In genomic region chr10:133608855-133609254, GRCh38 we compare ENCODE assay signal across 9 cellular contexts. TPM values are rescaled to one million over a fixed set of nuclear protein-coding genes. Genes with fewer than 3 reads are reported as not detected.
DNase-seq lines count a peak whose midpoint lies in the region; ATAC-seq and TF ChIP-seq lines count a peak whose summit lies in the region.
"Had no signal": no experiment of that assay in that cellular context is flagged by ENCODE, and none has a peak within 500 bp of the region (broad histone marks: within the 10 kb centered on the region; RNA-seq: fewer than 3 reads in every experiment).

No MANE protein-coding gene starts in this region.

- no peak overlapping the region for H3K9ac ChIP-seq in neural progenitor cell

- H2AFZ ChIP-seq in neural progenitor cell (replicated peaks), result no peak overlapping the region

- in situ Hi-C loops in astrocyte of the spinal cord (cut with HindIII; ENCODE audit: low sequenced_read_pairs), result no loop called here

- no peak for ATAC-seq in GM19455 (IDR thresholded peaks at IDR 0.05; ENCODE audit: unreplicated experiment)
- no peak for ATAC-seq in GM21390 (IDR thresholded peaks at IDR 0.05; ENCODE audit: unreplicated experiment)
- ATAC-seq in HG02763 (IDR thresholded peaks at IDR 0.05; ENCODE audit: unreplicated experiment), result no peak

- H3K4me2 ChIP-seq in neural progenitor cell, result no peak overlapping the region

- no peak overlapping the region for H3K27ac Mint-ChIP-seq in neural progenitor cell

- no peaks in the 10 kb centered on the region for H3K4me1 Mint-ChIP-seq in neural progenitor cell
- H3K4me1 Mint-ChIP-seq: activated naive CD4-positive, alpha-beta T cell treated with anti-CD3 and anti-CD28 coated beads, Interleukin-2, amount 50 U/mL, for 24 hours had no signal

- peaks cover 18% of the 10 kb centered on the region for H3K9me3 Mint-ChIP-seq in neural progenitor cell

- H4K20me1 ChIP-seq in neural progenitor cell (ENCODE audit: low read depth), result no peaks in the 10 kb centered on the region

- H3K27ac ChIP-seq in neural progenitor cell, result no peak overlapping the region

- H3K4me3 ChIP-seq in astrocyte of the spinal cord (ENCODE audit: low read depth, low read length) (no peak overlapping the region), neural progenitor cell (no peak overlapping the region)

- no peaks in the 10 kb centered on the region for H3K4me1 ChIP-seq in neural progenitor cell

- H3K79me2 ChIP-seq in neural progenitor cell (ENCODE audit: low read depth), result no peaks in the 10 kb centered on the region

- H3F3A ChIP-seq in neural progenitor cell (ENCODE audit: low read depth), result no peaks in the 10 kb centered on the region

- H3K27me3 Mint-ChIP-seq in neural progenitor cell (ENCODE audit: insufficient read depth, low read depth), result peaks cover 6% of the 10 kb centered on the region

- no peaks in the 10 kb centered on the region for H3K27me3 ChIP-seq in neural progenitor cell

- no peak overlapping the region for H3K4me3 Mint-ChIP-seq in neural progenitor cell
- H3K4me3 Mint-ChIP-seq: activated naive CD4-positive, alpha-beta T cell treated with anti-CD3 and anti-CD28 coated beads, Interleukin-2, amount 50 U/mL, for 24 hours had no signal

- DNase-seq in DMS53 treated with DMSO at 0.1 percent for 48 hours (lab: John Stamatoyannopoulos, UW; ENCODE audit: unreplicated experiment) (peak; percentile 77), KG1 (lab: John Stamatoyannopoulos, UW) (peak; percentile 25), astrocyte of the spinal cord (ENCODE audit: low read depth, low spot score) (no peak), neural progenitor cell (ENCODE audit: low spot score) (no peak)
- DNase-seq in activated effector memory CD4-positive, alpha-beta T cell treated with Interleukin-2 at 50 U/mL for 16 hours, result no peak

- H3K36me3 ChIP-seq in neural progenitor cell, result no peaks in the 10 kb centered on the region

- no peaks in the 10 kb centered on the region for H3K36me3 Mint-ChIP-seq in neural progenitor cell
- H3K36me3 Mint-ChIP-seq: activated naive CD4-positive, alpha-beta T cell treated with anti-CD3 and anti-CD28 coated beads, Interleukin-2, amount 50 U/mL, for 24 hours had no signal

- H3K9me3 ChIP-seq in neural progenitor cell (ENCODE audit: low read depth), result peaks cover 19% of the 10 kb centered on the region

- TF ChIP-seq CTCF in astrocyte of the spinal cord (IDR thresholded peaks at IDR 0.05; ENCODE audit: low read depth, low read length), result peak; percentile 18
- TF ChIP-seq CTCF in neural progenitor cell (IDR thresholded peaks at IDR 0.05), result peak; percentile 27

RNA-seq across cellular contexts. Expression of gene FRG2B, which starts 17.7 kb away (rescaled TPM):
- not detected in 2 replicates for total RNA-seq in neural progenitor cell (ENCODE audit: low replicate concordance)

RNA-seq across cellular contexts. Expression of gene SYCE1, which starts 43.5 kb away (rescaled TPM):
- total RNA-seq in neural progenitor cell (ENCODE audit: low replicate concordance), result not detected in 2 replicates

Comparison
In these comparisons a context has a peak if more than half of its experiments do, and no peak if none do; other contexts are left out.
1. DNase-seq: peak in DMS53 treated with DMSO at 0.1 percent for 48 hours (single experiment) and KG1 (single experiment); none in astrocyte of the spinal cord (single experiment), neural progenitor cell (single experiment) and activated effector memory CD4-positive, alpha-beta T cell treated with Interleukin-2 at 50 U/mL for 16 hours (single experiment).